ENCODE assay signal across 2 cellular contexts in the genomic region with DNA sequence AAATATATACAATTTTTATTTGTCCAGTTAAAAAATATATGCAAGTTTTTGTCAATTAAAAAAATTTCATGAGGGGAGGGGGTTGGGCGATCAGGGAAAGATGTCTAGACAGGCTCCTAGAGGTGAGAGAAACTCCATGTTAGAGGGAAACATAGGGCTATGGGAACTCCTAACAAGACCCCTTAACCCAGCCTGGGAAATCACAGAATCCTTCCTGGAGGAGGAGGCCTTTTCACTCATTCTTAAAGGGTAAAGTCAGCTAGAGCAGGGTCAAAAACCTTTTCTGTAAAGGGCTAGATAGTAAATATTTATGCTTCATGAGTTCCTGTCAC.
TF ChIP-seq lines count a peak whose summit lies in the region.

No MANE protein-coding gene starts in this region.

TF ChIP-seq in HepG2, 621 proteins besides CTCF, POLR2A, EP300 and RAD21 (continues in another document):
- TF ChIP-seq, protein P1, sequence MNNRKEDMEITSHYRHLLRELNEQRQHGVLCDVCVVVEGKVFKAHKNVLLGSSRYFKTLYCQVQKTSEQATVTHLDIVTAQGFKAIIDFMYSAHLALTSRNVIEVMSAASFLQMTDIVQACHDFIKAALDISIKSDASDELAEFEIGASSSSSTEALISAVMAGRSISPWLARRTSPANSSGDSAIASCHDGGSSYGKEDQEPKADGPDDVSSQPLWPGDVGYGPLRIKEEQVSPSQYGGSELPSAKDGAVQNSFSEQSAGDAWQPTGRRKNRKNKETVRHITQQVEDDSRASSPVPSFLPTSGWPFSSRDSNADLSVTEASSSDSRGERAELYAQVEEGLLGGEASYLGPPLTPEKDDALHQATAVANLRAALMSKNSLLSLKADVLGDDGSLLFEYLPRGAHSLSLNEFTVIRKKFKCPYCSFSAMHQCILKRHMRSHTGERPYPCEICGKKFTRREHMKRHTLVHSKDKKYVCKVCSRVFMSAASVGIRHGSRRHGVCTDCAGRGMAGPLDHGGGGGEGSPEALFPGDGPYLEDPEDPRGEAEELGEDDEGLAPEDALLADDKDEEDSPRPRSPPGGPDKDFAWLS (CRISPR knock-in tag; IDR thresholded peaks at IDR 0.05; ENCODE audit: borderline replicate concordance) = no peak
- TF ChIP-seq ZMYM3 (CRISPR knock-in tag; IDR thresholded peaks at IDR 0.05) (peak; percentile 32), ZNF136 (CRISPR knock-in tag; IDR thresholded peaks at IDR 0.05; ENCODE audit: low read depth) (0 out of 2 replicates have a peak, but pooled peaks have one; percentile 4), ZNF644 (CRISPR knock-in tag; IDR thresholded peaks at IDR 0.05; ENCODE audit: low read depth) (no peak), ARNT2 (CRISPR knock-in tag; IDR thresholded peaks at IDR 0.05; ENCODE audit: low read depth) (peak; percentile 42; the same call in 1 of the 2 replicates), ZNF335 (CRISPR knock-in tag; IDR thresholded peaks at IDR 0.05) (peak; percentile 13; the same call in 1 of the 2 replicates), NKX3-1 (CRISPR knock-in tag; IDR thresholded peaks at IDR 0.05) (0 out of 2 replicates have a peak, but pooled peaks have one; percentile 23), MAZ (IDR thresholded peaks at IDR 0.05; ENCODE audit: borderline replicate concordance, low read depth, low read length) (peak; percentile 54; the same call in 1 of the 2 replicates), MAZ (CRISPR knock-in tag; IDR thresholded peaks at IDR 0.05; ENCODE audit: low read depth) (no peak), TAF1 (CRISPR knock-in tag; IDR thresholded peaks at IDR 0.05) (0 out of 2 replicates have a peak, but pooled peaks have one; percentile 6), TCF12 (IDR thresholded peaks at IDR 0.05) (no peak), TCF12 (CRISPR knock-in tag; IDR thresholded peaks at IDR 0.05) (no peak)
- TF ChIP-seq, protein P2, sequence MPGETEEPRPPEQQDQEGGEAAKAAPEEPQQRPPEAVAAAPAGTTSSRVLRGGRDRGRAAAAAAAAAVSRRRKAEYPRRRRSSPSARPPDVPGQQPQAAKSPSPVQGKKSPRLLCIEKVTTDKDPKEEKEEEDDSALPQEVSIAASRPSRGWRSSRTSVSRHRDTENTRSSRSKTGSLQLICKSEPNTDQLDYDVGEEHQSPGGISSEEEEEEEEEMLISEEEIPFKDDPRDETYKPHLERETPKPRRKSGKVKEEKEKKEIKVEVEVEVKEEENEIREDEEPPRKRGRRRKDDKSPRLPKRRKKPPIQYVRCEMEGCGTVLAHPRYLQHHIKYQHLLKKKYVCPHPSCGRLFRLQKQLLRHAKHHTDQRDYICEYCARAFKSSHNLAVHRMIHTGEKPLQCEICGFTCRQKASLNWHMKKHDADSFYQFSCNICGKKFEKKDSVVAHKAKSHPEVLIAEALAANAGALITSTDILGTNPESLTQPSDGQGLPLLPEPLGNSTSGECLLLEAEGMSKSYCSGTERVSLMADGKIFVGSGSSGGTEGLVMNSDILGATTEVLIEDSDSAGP (CRISPR knock-in tag; IDR thresholded peaks at IDR 0.05; ENCODE audit: borderline replicate concordance) = no peak
- TF ChIP-seq, protein P3, sequence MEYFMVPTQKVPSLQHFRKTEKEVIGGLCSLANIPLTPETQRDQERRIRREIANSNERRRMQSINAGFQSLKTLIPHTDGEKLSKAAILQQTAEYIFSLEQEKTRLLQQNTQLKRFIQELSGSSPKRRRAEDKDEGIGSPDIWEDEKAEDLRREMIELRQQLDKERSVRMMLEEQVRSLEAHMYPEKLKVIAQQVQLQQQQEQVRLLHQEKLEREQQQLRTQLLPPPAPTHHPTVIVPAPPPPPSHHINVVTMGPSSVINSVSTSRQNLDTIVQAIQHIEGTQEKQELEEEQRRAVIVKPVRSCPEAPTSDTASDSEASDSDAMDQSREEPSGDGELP (IDR thresholded peaks at IDR 0.05; ENCODE audit: borderline replicate concordance, low read depth) = no peak
- TF ChIP-seq, protein P4, sequence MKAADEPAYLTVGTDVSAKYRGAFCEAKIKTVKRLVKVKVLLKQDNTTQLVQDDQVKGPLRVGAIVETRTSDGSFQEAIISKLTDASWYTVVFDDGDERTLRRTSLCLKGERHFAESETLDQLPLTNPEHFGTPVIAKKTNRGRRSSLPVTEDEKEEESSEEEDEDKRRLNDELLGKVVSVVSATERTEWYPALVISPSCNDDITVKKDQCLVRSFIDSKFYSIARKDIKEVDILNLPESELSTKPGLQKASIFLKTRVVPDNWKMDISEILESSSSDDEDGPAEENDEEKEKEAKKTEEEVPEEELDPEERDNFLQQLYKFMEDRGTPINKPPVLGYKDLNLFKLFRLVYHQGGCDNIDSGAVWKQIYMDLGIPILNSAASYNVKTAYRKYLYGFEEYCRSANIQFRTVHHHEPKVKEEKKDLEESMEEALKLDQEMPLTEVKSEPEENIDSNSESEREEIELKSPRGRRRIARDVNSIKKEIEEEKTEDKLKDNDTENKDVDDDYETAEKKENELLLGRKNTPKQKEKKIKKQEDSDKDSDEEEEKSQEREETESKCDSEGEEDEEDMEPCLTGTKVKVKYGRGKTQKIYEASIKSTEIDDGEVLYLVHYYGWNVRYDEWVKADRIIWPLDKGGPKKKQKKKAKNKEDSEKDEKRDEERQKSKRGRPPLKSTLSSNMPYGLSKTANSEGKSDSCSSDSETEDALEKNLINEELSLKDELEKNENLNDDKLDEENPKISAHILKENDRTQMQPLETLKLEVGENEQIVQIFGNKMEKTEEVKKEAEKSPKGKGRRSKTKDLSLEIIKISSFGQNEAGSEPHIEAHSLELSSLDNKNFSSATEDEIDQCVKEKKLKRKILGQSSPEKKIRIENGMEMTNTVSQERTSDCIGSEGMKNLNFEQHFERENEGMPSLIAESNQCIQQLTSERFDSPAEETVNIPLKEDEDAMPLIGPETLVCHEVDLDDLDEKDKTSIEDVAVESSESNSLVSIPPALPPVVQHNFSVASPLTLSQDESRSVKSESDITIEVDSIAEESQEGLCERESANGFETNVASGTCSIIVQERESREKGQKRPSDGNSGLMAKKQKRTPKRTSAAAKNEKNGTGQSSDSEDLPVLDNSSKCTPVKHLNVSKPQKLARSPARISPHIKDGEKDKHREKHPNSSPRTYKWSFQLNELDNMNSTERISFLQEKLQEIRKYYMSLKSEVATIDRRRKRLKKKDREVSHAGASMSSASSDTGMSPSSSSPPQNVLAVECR (CRISPR knock-in tag; IDR thresholded peaks at IDR 0.05; ENCODE audit: borderline replicate concordance) = no peak
- TF ChIP-seq, protein P5, sequence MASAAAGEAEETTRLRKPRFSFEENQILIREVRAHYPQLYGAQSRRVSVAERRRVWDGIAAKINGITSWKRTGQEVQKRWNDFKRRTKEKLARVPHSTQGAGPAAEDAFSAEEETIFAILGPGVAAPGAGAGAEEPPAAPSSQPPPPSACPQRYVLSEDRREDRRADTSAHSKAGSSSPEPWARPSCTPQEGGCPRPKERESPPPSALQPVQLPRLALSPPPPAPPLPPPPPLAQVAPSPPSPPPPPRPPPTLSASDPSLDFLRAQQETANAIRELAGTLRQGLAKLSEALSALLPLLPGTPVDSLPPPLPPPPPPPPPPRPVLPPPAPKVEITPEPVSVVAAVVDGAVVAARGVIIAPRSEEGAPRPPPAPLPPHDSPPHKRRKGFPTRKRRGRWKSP (CRISPR knock-in tag; IDR thresholded peaks at IDR 0.05) = 0 out of 2 replicates have a peak, but pooled peaks have one; percentile 1

TF ChIP-seq in K562, 482 proteins besides CTCF, POLR2A, EP300 and RAD21 (continued from another document and continues in another):
- TF ChIP-seq, protein P6, sequence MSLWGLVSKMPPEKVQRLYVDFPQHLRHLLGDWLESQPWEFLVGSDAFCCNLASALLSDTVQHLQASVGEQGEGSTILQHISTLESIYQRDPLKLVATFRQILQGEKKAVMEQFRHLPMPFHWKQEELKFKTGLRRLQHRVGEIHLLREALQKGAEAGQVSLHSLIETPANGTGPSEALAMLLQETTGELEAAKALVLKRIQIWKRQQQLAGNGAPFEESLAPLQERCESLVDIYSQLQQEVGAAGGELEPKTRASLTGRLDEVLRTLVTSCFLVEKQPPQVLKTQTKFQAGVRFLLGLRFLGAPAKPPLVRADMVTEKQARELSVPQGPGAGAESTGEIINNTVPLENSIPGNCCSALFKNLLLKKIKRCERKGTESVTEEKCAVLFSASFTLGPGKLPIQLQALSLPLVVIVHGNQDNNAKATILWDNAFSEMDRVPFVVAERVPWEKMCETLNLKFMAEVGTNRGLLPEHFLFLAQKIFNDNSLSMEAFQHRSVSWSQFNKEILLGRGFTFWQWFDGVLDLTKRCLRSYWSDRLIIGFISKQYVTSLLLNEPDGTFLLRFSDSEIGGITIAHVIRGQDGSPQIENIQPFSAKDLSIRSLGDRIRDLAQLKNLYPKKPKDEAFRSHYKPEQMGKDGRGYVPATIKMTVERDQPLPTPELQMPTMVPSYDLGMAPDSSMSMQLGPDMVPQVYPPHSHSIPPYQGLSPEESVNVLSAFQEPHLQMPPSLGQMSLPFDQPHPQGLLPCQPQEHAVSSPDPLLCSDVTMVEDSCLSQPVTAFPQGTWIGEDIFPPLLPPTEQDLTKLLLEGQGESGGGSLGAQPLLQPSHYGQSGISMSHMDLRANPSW (CRISPR knock-in tag; IDR thresholded peaks at IDR 0.05) = no peak
- TF ChIP-seq, protein P7, sequence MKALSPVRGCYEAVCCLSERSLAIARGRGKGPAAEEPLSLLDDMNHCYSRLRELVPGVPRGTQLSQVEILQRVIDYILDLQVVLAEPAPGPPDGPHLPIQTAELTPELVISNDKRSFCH (CRISPR knock-in tag; IDR thresholded peaks at IDR 0.05) = no peak
- TF ChIP-seq, protein P7 (tag; IDR thresholded peaks at IDR 0.05) = no peak
- TF ChIP-seq, protein P8, sequence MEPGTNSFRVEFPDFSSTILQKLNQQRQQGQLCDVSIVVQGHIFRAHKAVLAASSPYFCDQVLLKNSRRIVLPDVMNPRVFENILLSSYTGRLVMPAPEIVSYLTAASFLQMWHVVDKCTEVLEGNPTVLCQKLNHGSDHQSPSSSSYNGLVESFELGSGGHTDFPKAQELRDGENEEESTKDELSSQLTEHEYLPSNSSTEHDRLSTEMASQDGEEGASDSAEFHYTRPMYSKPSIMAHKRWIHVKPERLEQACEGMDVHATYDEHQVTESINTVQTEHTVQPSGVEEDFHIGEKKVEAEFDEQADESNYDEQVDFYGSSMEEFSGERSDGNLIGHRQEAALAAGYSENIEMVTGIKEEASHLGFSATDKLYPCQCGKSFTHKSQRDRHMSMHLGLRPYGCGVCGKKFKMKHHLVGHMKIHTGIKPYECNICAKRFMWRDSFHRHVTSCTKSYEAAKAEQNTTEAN (CRISPR knock-in tag; IDR thresholded peaks at IDR 0.05) = no peak
- TF ChIP-seq COPS2 (conservative IDR thresholded peaks at IDR 0.05) = no peak
- no peak for TF ChIP-seq PHF21A (IDR thresholded peaks at IDR 0.05; ENCODE audit: borderline replicate concordance, low read depth)
- no peak for TF ChIP-seq ZNF146 (CRISPR knock-in tag; IDR thresholded peaks at IDR 0.05; ENCODE audit: unreplicated experiment)
- TF ChIP-seq CBX1 (IDR thresholded peaks at IDR 0.05; ENCODE audit: low read depth) = 0 out of 2 replicates have a peak, but pooled peaks have one; percentile 24
- TF ChIP-seq, protein P9, sequence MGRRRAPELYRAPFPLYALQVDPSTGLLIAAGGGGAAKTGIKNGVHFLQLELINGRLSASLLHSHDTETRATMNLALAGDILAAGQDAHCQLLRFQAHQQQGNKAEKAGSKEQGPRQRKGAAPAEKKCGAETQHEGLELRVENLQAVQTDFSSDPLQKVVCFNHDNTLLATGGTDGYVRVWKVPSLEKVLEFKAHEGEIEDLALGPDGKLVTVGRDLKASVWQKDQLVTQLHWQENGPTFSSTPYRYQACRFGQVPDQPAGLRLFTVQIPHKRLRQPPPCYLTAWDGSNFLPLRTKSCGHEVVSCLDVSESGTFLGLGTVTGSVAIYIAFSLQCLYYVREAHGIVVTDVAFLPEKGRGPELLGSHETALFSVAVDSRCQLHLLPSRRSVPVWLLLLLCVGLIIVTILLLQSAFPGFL (CRISPR knock-in tag; IDR thresholded peaks at IDR 0.05) = no peak
- no peak for TF ChIP-seq ZNF668 (CRISPR knock-in tag; IDR thresholded peaks at IDR 0.05)
- TF ChIP-seq BRCA1 (IDR thresholded peaks at IDR 0.05) = no peak
- TF ChIP-seq BRCA1 (CRISPR knock-in tag; IDR thresholded peaks at IDR 0.05) = no peak
- no peak for TF ChIP-seq KAT8 (IDR thresholded peaks at IDR 0.05; ENCODE audit: low read depth)
- TF ChIP-seq SMARCA5 (IDR thresholded peaks at IDR 0.05) = 0 out of 2 replicates have a peak, but pooled peaks have one; percentile 24
- TF ChIP-seq YBX1 (IDR thresholded peaks at IDR 0.05) = no peak
- no peak for TF ChIP-seq ZNF561 (CRISPR knock-in tag; conservative IDR thresholded peaks at IDR 0.05)
- TF ChIP-seq KAT2B (IDR thresholded peaks at IDR 0.05; ENCODE audit: low read depth, low read length) = no peak
- TF ChIP-seq RFX7 (CRISPR knock-in tag; IDR thresholded peaks at IDR 0.05) = no peak
- TF ChIP-seq GABPB1 (CRISPR knock-in tag; IDR thresholded peaks at IDR 0.05) = no peak
- peak; percentile 97 for TF ChIP-seq ZNF436 (CRISPR knock-in tag; IDR thresholded peaks at IDR 0.05)
- no peak for TF ChIP-seq GATAD2A (IDR thresholded peaks at IDR 0.05)
- no peak for TF ChIP-seq ZNF253 (CRISPR knock-in tag; conservative IDR thresholded peaks at IDR 0.05)
- TF ChIP-seq KLF16 (IDR thresholded peaks at IDR 0.05) = 0 out of 2 replicates have a peak, but pooled peaks have one; percentile 5
- no peak for TF ChIP-seq CCNT2 (IDR thresholded peaks at IDR 0.05; ENCODE audit: borderline replicate concordance, extremely low read depth, insufficient read length, low read depth, low read length)
- TF ChIP-seq ZNF77 (CRISPR knock-in tag; IDR thresholded peaks at IDR 0.05) = no peak
- TF ChIP-seq MECOM (CRISPR knock-in tag; IDR thresholded peaks at IDR 0.05) = no peak
- peak in 1 of 2 experiments; percentile 64; a peak in 1 of 4 replicates for TF ChIP-seq RCOR1 (IDR thresholded peaks at IDR 0.05; ENCODE audit: borderline replicate concordance in 1 of 2, low read depth in 2 of 2, low read length in 2 of 2)
